9 cellular contexts compared by ENCODE assay signal in the genomic region with DNA sequence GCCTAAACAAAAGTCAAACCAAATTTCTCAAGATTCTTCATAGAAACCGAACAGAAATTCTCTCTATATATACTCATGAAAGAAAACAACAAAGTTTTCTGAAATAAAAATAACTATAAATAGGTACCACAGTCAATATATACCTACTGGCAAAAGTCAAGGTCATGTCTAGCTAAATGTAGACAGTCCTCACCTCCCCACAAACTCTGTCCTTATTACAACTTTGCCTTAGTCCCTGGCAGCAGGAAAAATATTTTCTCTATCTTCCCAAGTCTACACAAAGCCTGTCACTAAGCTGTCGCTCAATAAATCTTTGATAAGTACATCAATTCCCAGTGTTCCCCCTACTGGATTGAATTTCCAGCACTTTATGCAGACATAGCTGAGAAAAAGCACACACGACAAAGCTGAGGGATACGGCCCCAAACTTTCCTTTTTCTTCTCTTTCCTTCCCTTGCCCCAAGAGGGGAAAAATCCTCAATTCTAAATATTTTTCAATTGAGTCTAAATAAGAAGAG. TPM values are rescaled to one million over a fixed set of nuclear protein-coding genes. Genes with fewer than 3 reads are reported as not detected.
DNase-seq lines count a peak whose midpoint lies in the region; ATAC-seq, FAIRE-seq and TF ChIP-seq lines count a peak whose summit lies in the region.
"Had no signal": no experiment of that assay in that cellular context is flagged by ENCODE, and none has a peak within 500 bp of the region (broad histone marks: within the 10 kb centered on the region; RNA-seq: fewer than 3 reads in every experiment).

No MANE protein-coding gene starts in this region.

- no peak for DNase-seq in A549 (ENCODE audit: low read depth in 1 of 2, low spot score in 1 of 2)
- peak; percentile 22 for DNase-seq in HT-29 (ENCODE audit: low spot score)
- no peak for DNase-seq in MCF 10A (ENCODE audit: unreplicated experiment)
- no peak for DNase-seq in naive B cell
- no peak for DNase-seq in DMS79 treated with DMSO at 0.1 percent for 48 hours (lab: John Stamatoyannopoulos, UW)
- DNase-seq in MV-4-11 (lab: John Stamatoyannopoulos, UW) = no peak
- DNase-seq in NCI-H526 (lab: John Stamatoyannopoulos, UW) = no peak

- H3K36me3 Mint-ChIP-seq in MCF 10A (ENCODE audit: insufficient read depth, unreplicated experiment) (no peaks in the 10 kb centered on the region), naive B cell (no peaks in the 10 kb centered on the region)

- no peaks in the 10 kb centered on the region for H3K27me3 Mint-ChIP-seq in MCF 10A (ENCODE audit: insufficient read depth, unreplicated experiment)
- H3K27me3 Mint-ChIP-seq in naive B cell = no peaks in the 10 kb centered on the region

- POLR2A ChIA-PET in A549 (lab: Yijun Ruan, JAX) = no interaction called here
- POLR2A ChIA-PET in MCF 10A (lab: Yijun Ruan, JAX) = interaction anchor here (0.8 to 6.8 kb wide), 5 partner anchors 20 to 238 kb away, joined by 3 to 68 read pairs (median 3); a partner anchor contains a TSS

- H3K9me3 Mint-ChIP-seq in MCF 10A (ENCODE audit: unreplicated experiment) = no peaks in the 10 kb centered on the region
- H3K9me3 Mint-ChIP-seq in naive B cell = peaks cover 0 to 1% (median 0%) of the 10 kb centered on the region in 7 donors

- TF ChIP-seq EP300 in A549 (IDR thresholded peaks at IDR 0.05) = no peak

- WGBS in A549 (ENCODE audit: missing lambda C conversion rate) = 74% methylated on average over 4 of the region's 4 CpGs

- intact Hi-C loops in MCF 10A (cut with micrococcal nuclease) = loop anchor here (5.0 to 10.0 kb wide), 2 partner anchors 229 to 528 kb away; no protein-coding TSS in a partner anchor

- H3K4me1 Mint-ChIP-seq in MCF 10A (ENCODE audit: insufficient read depth, unreplicated experiment) = peaks cover 31% of the 10 kb centered on the region
- peaks cover 39 to 59% (median 43%) of the 10 kb centered on the region in 3 donors for H3K4me1 Mint-ChIP-seq in naive B cell

- TF ChIP-seq CTCF in A549 (IDR thresholded peaks at IDR 0.05) (no peak), MCF 10A (IDR thresholded peaks at IDR 0.05; ENCODE audit: unreplicated experiment) (no peak)

- no peak for FAIRE-seq in A549 (lab: Jason Lieb, UNC)

- no peak for TF ChIP-seq POLR2A in A549 (IDR thresholded peaks at IDR 0.05; ENCODE audit: low read length)

- CTCF ChIA-PET in A549 (lab: Yijun Ruan, JAX) (interaction anchor here (0.7 to 3.8 kb wide), 15 partner anchors 10 to 549 kb away, joined by 3 to 29 read pairs (median 4); no protein-coding TSS in a partner anchor), MCF 10A (lab: Yijun Ruan, JAX) (interaction anchor here (0.6 to 5.7 kb wide), 11 partner anchors 16 to 227 kb away, joined by 3 to 52 read pairs (median 5); no protein-coding TSS in a partner anchor)

- H3K27ac Mint-ChIP-seq in MCF 10A (ENCODE audit: low read depth, unreplicated experiment) = peak overlapping the region; percentile 94
- H3K27ac Mint-ChIP-seq in naive B cell = peak overlapping the region; percentile 89 to 99 (median 96)

- TF ChIP-seq RAD21 in A549 (conservative IDR thresholded peaks at IDR 0.05 in 1 of 2, IDR thresholded peaks at IDR 0.05 in 1 of 2) = no peak

- ATAC-seq in A549 (no peak), naive B cell (ENCODE audit: low read depth in 2 of 2) (no peak), HG03039 (IDR thresholded peaks at IDR 0.05; ENCODE audit: unreplicated experiment) (no peak)

- no peak overlapping the region for H3K27ac ChIP-seq in A549
- H3K27ac ChIP-seq: neutrophil had no signal

- no TSS peak for BruUV-seq in MCF 10A (replicated peaks; lab: Mats Ljungman, UMichigan)

- peaks cover 7% of the 10 kb centered on the region for H3K9me3 ChIP-seq in A549
- H3K9me3 ChIP-seq: neutrophil had no signal

- H3K4me3 ChIP-seq in A549 = no peak overlapping the region

- H3K4me1 ChIP-seq in A549 = peaks cover 27% of the 10 kb centered on the region

- H3K4me2 ChIP-seq in A549 = peak overlapping the region; percentile 96

- H3K4me3 Mint-ChIP-seq in MCF 10A (ENCODE audit: unreplicated experiment) = peak overlapping the region; percentile 92
- H3K4me3 Mint-ChIP-seq in naive B cell = peak overlapping the region in 4 of 8 donors; percentile 1 to 97 (median 56)

TF ChIP-seq in A549, 52 proteins besides CTCF, POLR2A, EP300 and RAD21:
- TF ChIP-seq FOSB (CRISPR knock-in tag; IDR thresholded peaks at IDR 0.05) (no peak), FOXS1 (CRISPR knock-in tag; IDR thresholded peaks at IDR 0.05) (no peak), CBX8 (IDR thresholded peaks at IDR 0.05) (no peak), NPAS2 (CRISPR knock-in tag; IDR thresholded peaks at IDR 0.05; ENCODE audit: borderline replicate concordance) (no peak), HDAC2 (IDR thresholded peaks at IDR 0.05) (no peak), CEBPB (IDR thresholded peaks at IDR 0.05) (no peak)
- TF ChIP-seq, protein P1, sequence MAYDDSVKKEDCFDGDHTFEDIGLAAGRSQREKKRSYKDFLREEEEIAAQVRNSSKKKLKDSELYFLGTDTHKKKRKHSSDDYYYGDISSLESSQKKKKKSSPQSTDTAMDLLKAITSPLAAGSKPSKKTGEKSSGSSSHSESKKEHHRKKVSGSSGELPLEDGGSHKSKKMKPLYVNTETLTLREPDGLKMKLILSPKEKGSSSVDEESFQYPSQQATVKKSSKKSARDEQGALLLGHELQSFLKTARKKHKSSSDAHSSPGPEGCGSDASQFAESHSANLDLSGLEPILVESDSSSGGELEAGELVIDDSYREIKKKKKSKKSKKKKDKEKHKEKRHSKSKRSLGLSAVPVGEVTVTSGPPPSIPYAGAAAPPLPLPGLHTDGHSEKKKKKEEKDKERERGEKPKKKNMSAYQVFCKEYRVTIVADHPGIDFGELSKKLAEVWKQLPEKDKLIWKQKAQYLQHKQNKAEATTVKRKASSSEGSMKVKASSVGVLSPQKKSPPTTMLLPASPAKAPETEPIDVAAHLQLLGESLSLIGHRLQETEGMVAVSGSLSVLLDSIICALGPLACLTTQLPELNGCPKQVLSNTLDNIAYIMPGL (CRISPR knock-in tag; IDR thresholded peaks at IDR 0.05; ENCODE audit: borderline replicate concordance) = no peak

RNA-seq across cellular contexts. Expression of a gene that starts 2.7 kb away (rescaled TPM):
- polyA plus RNA-seq in A549 (2011; rRNA removed) (51.0 and 53.1 TPM in 2 replicates), A549 (2017; fragmentation: RNase III; extraction: RNeasy Plus Mini Kit Qiagen cat#74134 plus additional on column Dnase treatment) (44.4 to 46.5 TPM (median 45.3 TPM) in 3 replicates), naive B cell (ENCODE audit: low read depth in 6 of 6) (10 to 100 TPM; 23.6 to 41.9 (median 32.6) TPM)
- polyA plus RNA-seq in A549 (2012; cell fraction: cytosol; rRNA removed) = 67.2 and 78.6 TPM in 2 replicates
- 88.3 and 98.4 TPM in 2 replicates for polyA plus RNA-seq in A549 (2012; cell fraction: nucleus; rRNA removed)
- 34.7 and 55.5 TPM in 2 replicates for polyA minus RNA-seq in A549 (2011; rRNA and poly(A)+ RNA removed)
- total RNA-seq in HT-29 (2014; rRNA removed; shearing (Covaris generic)) = 75.4 and 76.2 TPM in 2 replicates
- total RNA-seq in MCF 10A (2022) = 35.6 and 36.9 TPM in 2 replicates
